22 cellular contexts compared by ENCODE assay signal in genomic region chr6:88655586-88655985, GRCh38.
A peak's percentile ranks its signal among the peaks of the same experiment; 100 is the strongest.
DNase-seq lines count a peak whose midpoint lies in the region; ATAC-seq, FAIRE-seq and TF ChIP-seq lines count a peak whose summit lies in the region.
"Had no signal": no experiment of that assay in that cellular context is flagged by ENCODE, and none has a peak within 500 bp of the region (broad histone marks: within the 10 kb centered on the region; RNA-seq: fewer than 3 reads in every experiment).

No MANE protein-coding gene starts in this region.

- H3K4me3 Mint-ChIP-seq in activated T-helper 17 cell treated with anti-CD3 and anti-CD28 coated beads, Interleukin-2, amount 50 U/mL, for 72 hours = no peak overlapping the region
- H3K4me3 Mint-ChIP-seq: CD14-positive monocyte; CD4-positive, alpha-beta T cell; CD8-positive, alpha-beta memory T cell had no signal

- DNase-seq in GM12892 (ENCODE audit: insufficient read length) (no peak), nucleus accumbens (lab: John Stamatoyannopoulos, UW) (no peak), ureter (ENCODE audit: low spot score) (no peak), SKM-1 treated with dmso at 0.1 percent for 144 hours (lab: John Stamatoyannopoulos, UW; ENCODE audit: unreplicated experiment) (no peak)
- DNase-seq: 8988T; ACHN; AML-193; BE2C; CD4-positive, alpha-beta T cell; CD8-positive, alpha-beta memory T cell; DMS 273 treated with DMSO at 0.1 percent for 48 hours; DMS79; EL; GDM1; H7; HCEC 1CT had no signal

- peak; percentile 42 for FAIRE-seq in GM12892 (lab: Jason Lieb, UNC)
- FAIRE-seq: A549, D721Med, GM12891 had no signal

- H3K36me3 Mint-ChIP-seq in activated T-helper 17 cell treated with anti-CD3 and anti-CD28 coated beads, Interleukin-2, amount 50 U/mL, for 72 hours (ENCODE audit: low read depth) = peaks cover 23% of the 10 kb centered on the region

- H3K27me3 Mint-ChIP-seq in activated T-helper 17 cell treated with anti-CD3 and anti-CD28 coated beads, Interleukin-2, amount 50 U/mL, for 72 hours = no peaks in the 10 kb centered on the region
- H3K27me3 Mint-ChIP-seq: CD4-positive, alpha-beta T cell; CD8-positive, alpha-beta memory T cell had no signal

- H3K4me1 Mint-ChIP-seq in activated T-helper 17 cell treated with anti-CD3 and anti-CD28 coated beads, Interleukin-2, amount 50 U/mL, for 72 hours = no peaks in the 10 kb centered on the region
- H3K4me1 Mint-ChIP-seq: CD14-positive monocyte had no signal

- H3K9me3 Mint-ChIP-seq in activated T-helper 17 cell treated with anti-CD3 and anti-CD28 coated beads, Interleukin-2, amount 50 U/mL, for 72 hours = peaks cover 7% of the 10 kb centered on the region

- no peak overlapping the region for H3K27ac Mint-ChIP-seq in activated T-helper 17 cell treated with anti-CD3 and anti-CD28 coated beads, Interleukin-2, amount 50 U/mL, for 72 hours
- H3K27ac Mint-ChIP-seq: CD14-positive monocyte; CD4-positive, alpha-beta T cell; CD8-positive, alpha-beta memory T cell had no signal

- peak; percentile 80 for ATAC-seq in HG02610 (IDR thresholded peaks at IDR 0.05; ENCODE audit: unreplicated experiment)
- ATAC-seq in activated T-helper 17 cell treated with anti-CD3 and anti-CD28 coated beads, Interleukin-2, amount 50 U/mL, for 72 hours (replicated peaks) = peak; percentile 54
- ATAC-seq: A549 had no signal

- TF ChIP-seq POLR2A in GM12892 (IDR thresholded peaks at IDR 0.05; ENCODE audit: low read depth, low read length) = no peak
